In genomic region chrX:107753186-107753585, GRCh38 we compare ENCODE assay signal across 29 cellular contexts. TPM values are rescaled to one million over a fixed set of nuclear protein-coding genes. Genes with fewer than 3 reads are reported as not detected.
DNase-seq lines count a peak whose midpoint lies in the region; ATAC-seq, FAIRE-seq and TF ChIP-seq lines count a peak whose summit lies in the region.
"Had no signal": no experiment of that assay in that cellular context is flagged by ENCODE, and none has a peak within 500 bp of the region (broad histone marks: within the 10 kb centered on the region; RNA-seq: fewer than 3 reads in every experiment).

No MANE protein-coding gene starts in this region.

- H3K79me2 ChIP-seq in HepG2 (ENCODE audit: insufficient read depth, low read length), result no peaks in the 10 kb centered on the region

- DNase-seq in right lobe of liver, result no peak
- no peak for DNase-seq in HepG2 (ENCODE audit: low spot score)
- DNase-seq in adrenal gland, result peak in 4 of 7 donors; percentile 37 to 60 (median 50)
- no peak for DNase-seq in heart right ventricle
- no peak for DNase-seq in activated CD4-positive, alpha-beta T cell treated with anti-CD3 and anti-CD28 coated beads, Interleukin-2, amount 50 U/mL, for 48 hours
- no peak for DNase-seq in COR-L47 (lab: John Stamatoyannopoulos, UW)
- DNase-seq in stimulated activated CD4-positive, alpha-beta T cell treated with anti-CD3 and anti-CD28 coated beads, Interleukin-2, amount 100 ng/mL, for 24 hours, result no peak
- DNase-seq: activated CD4-positive, alpha-beta T cell treated with anti-CD3 and anti-CD28 coated beads, Interleukin-2, amount 50 U/mL, for 1 hour; activated CD8-positive, alpha-beta memory T cell treated with anti-CD3 and anti-CD28 coated beads, Interleukin-2, amount 50 U/mL, for 4 hours; activated gamma-delta T cell treated with Interleukin-2 at 50 U/mL for 16 hours; DND-41; NCI-H1092; NCI-H1930; NCI-H226; NCI-H82; spleen; stimulated activated naive CD8-positive, alpha-beta T cell treated with anti-CD3 and anti-CD28 coated beads, Interleukin-15, amount 100 ng/mL, for 72 hours had no signal

- in situ Hi-C loops in HepG2 (cut with HindIII; ENCODE audit: extremely low pct_ligation_motif_present, low pct_unique_long_range_greater_than_20kb), result no loop called here

- no peaks in the 10 kb centered on the region for H3K36me3 ChIP-seq in right lobe of liver
- H3K36me3 ChIP-seq in HepG2 (replicated peaks in 1 of 2; ENCODE audit: control insufficient read depth in 1 of 2, insufficient read depth in 2 of 2, low read length in 2 of 2), result no peaks in the 10 kb centered on the region
- H3K36me3 ChIP-seq in adrenal gland (replicated peaks in 1 of 2), result no peaks in the 10 kb centered on the region
- no peaks in the 10 kb centered on the region for H3K36me3 ChIP-seq in heart right ventricle
- H3K36me3 ChIP-seq: spleen had no signal

- TF ChIP-seq RAD21 in HepG2 (CRISPR knock-in tag; IDR thresholded peaks at IDR 0.05), result no peak

- H3K9ac ChIP-seq in HepG2 (ENCODE audit: insufficient read depth, low read depth, low read length), result no peak overlapping the region
- H3K9ac ChIP-seq: KMS-11 had no signal

- H2AFZ ChIP-seq in HepG2 (ENCODE audit: low read length), result no peak overlapping the region

- H3K27ac ChIP-seq in right lobe of liver (no peak overlapping the region), HepG2 (ENCODE audit: extremely low read length, insufficient read depth, low read length) (no peak overlapping the region), adrenal gland (peak overlapping the region in 3 of 5 donors; percentile 3 to 67 (median 22)), heart right ventricle (peak overlapping the region in 6 of 10 donors; percentile 35 to 79 (median 66))
- H3K27ac ChIP-seq: KMS-11, SK-N-MC, spleen, VCaP had no signal

- TF ChIP-seq EP300 in HepG2 (IDR thresholded peaks at IDR 0.05; ENCODE audit: low read depth in 2 of 2, low read length in 2 of 2) (no peak), HepG2 (CRISPR knock-in tag; IDR thresholded peaks at IDR 0.05; ENCODE audit: borderline replicate concordance) (no peak)

- TF ChIP-seq POLR2A in right lobe of liver (IDR thresholded peaks at IDR 0.05) (no peak), HepG2 (IDR thresholded peaks at IDR 0.05; ENCODE audit: insufficient read depth in 1 of 2, low read depth in 2 of 2, low read length in 2 of 2) (no peak), adrenal gland (IDR thresholded peaks at IDR 0.05) (no peak)

- intact Hi-C loops in right lobe of liver (cut with DNase I), result no loop called here
- intact Hi-C loops in HepG2 (cut with micrococcal nuclease; ENCODE audit: unreplicated experiment), result no loop called here
- intact Hi-C loops in adrenal gland (cut with DNase I), result no loop called here
- intact Hi-C loops in heart right ventricle (cut with DNase I), result no loop called here

- TF ChIP-seq CTCF in right lobe of liver (IDR thresholded peaks at IDR 0.05) (no peak), HepG2 (CRISPR knock-in tag; IDR thresholded peaks at IDR 0.05) (no peak), adrenal gland (IDR thresholded peaks at IDR 0.05) (no peak), heart right ventricle (IDR thresholded peaks at IDR 0.05) (no peak)

- H3K27me3 ChIP-seq in right lobe of liver, result no peaks in the 10 kb centered on the region
- H3K27me3 ChIP-seq in HepG2 (ENCODE audit: control insufficient read depth in 1 of 2, insufficient read depth in 2 of 2, low read length in 2 of 2), result no peaks in the 10 kb centered on the region
- no peaks in the 10 kb centered on the region for H3K27me3 ChIP-seq in adrenal gland
- H3K27me3 ChIP-seq in heart right ventricle, result peaks cover 0 to 20% (median 0%) of the 10 kb centered on the region in 7 donors

- FAIRE-seq in HepG2 (lab: Jason Lieb, UNC), result no peak
- FAIRE-seq: GM12878 had no signal

- CTCF ChIA-PET in HepG2 (lab: Yijun Ruan, JAX; ENCODE audit: low intra/inter-chr PET ratio, low total read pairs), result no interaction called here

- BruUV-seq in HepG2 (replicated peaks; lab: Mats Ljungman, UMichigan), result no TSS peak

- H3K4me1 ChIP-seq in right lobe of liver (peaks cover 0 to 6% (median under 1%) of the 10 kb centered on the region in 4 donors), HepG2 (ENCODE audit: insufficient read depth, low read length) (no peaks in the 10 kb centered on the region), adrenal gland (replicated peaks in 1 of 2) (peaks cover 4 to 18% of the 10 kb centered on the region in 2 donors), heart right ventricle (peaks cover 0 to 73% (median 42%) of the 10 kb centered on the region in 9 donors)

- 23% methylated on average over 3 of the region's 4 CpGs for WGBS in right lobe of liver (ENCODE audit: insufficient coverage, low coverage, low lambda C conversion rate, missing lambda C conversion rate)
- 32% methylated on average over 3 of the region's 4 CpGs for WGBS in HepG2 (ENCODE audit: low lambda C conversion rate)
- 38 to 64% (median 56%) methylated on average over 4 of the region's 4 CpGs for WGBS in adrenal gland, 4 donors
- 42 to 47% methylated on average over 4 of the region's 4 CpGs for WGBS in heart right ventricle, 2 donors

- H4K20me1 ChIP-seq in HepG2 (ENCODE audit: insufficient read depth, low read length), result no peaks in the 10 kb centered on the region

- ATAC-seq in right lobe of liver (peak in 3 of 4 donors; percentile 6 to 41 (median 40)), HepG2 (no peak), heart right ventricle (peak in 5 of 8 donors; percentile 12 to 53 (median 32)), GM21723 (IDR thresholded peaks at IDR 0.05; ENCODE audit: unreplicated experiment) (no peak)
- ATAC-seq: GM12878; Panc1; stimulated activated naive CD8-positive, alpha-beta T cell treated with anti-CD3 and anti-CD28 coated beads, Interleukin-15, amount 100 ng/mL, for 72 hours had no signal

- H3K4me2 ChIP-seq in HepG2 (ENCODE audit: low read depth, low read length), result no peak overlapping the region
- H3K4me2 ChIP-seq: KMS-11 had no signal

- POLR2A ChIA-PET in HepG2 (lab: Yijun Ruan, JAX), result no interaction called here

- H3K9me3 ChIP-seq in right lobe of liver, result no peaks in the 10 kb centered on the region
- H3K9me3 ChIP-seq in HepG2 (ENCODE audit: low read length), result no peaks in the 10 kb centered on the region
- H3K9me3 ChIP-seq in adrenal gland (replicated peaks in 1 of 3), result no peaks in the 10 kb centered on the region
- no peaks in the 10 kb centered on the region for H3K9me3 ChIP-seq in heart right ventricle
- H3K9me3 ChIP-seq: spleen had no signal

- H3K4me3 ChIP-seq in right lobe of liver, result no peak overlapping the region
- H3K4me3 ChIP-seq in HepG2 (replicated peaks in 1 of 3; ENCODE audit: insufficient read depth in 1 of 3, low read depth in 2 of 3, low read length in 3 of 3), result no peak overlapping the region
- no peak overlapping the region for H3K4me3 ChIP-seq in adrenal gland
- no peak overlapping the region for H3K4me3 ChIP-seq in heart right ventricle
- H3K4me3 ChIP-seq: GM12878, lung, SK-N-MC, spleen had no signal

RNA-seq across cellular contexts. Expression of gene TSC22D3, which starts 22.4 kb away (rescaled TPM):
- total RNA-seq in right lobe of liver (100 to 1,000 TPM in 2 of 6 experiments, 10 to 100 TPM in 3, 1 to 10 TPM in 1; 7.4 to 118 (median 60.3) TPM), HepG2 (2016; rRNA removed; fragmentation: Illumina TruSeq; extraction: Trizol) (0.42 and 0.82 TPM in 2 replicates), adrenal gland (100 to 1,000 TPM; 191 to 474 (median 379) TPM), heart right ventricle (10 to 100 TPM; 26.3 to 88.2 (median 36.0) TPM)
- 0.20 and 0.26 TPM in 2 replicates for total RNA-seq in HepG2 (2016; cell fraction: cytosol; rRNA removed; fragmentation: Illumina TruSeq; extraction: Trizol; ENCODE audit: low read depth)
- 0.88 and 1.1 TPM in 2 replicates for total RNA-seq in HepG2 (2016; cell fraction: insoluble cytoplasmic fraction; rRNA removed; fragmentation: Illumina TruSeq; extraction: Trizol)
- 0.87 and 1.00 TPM in 2 replicates for total RNA-seq in HepG2 (2016; cell fraction: membrane; rRNA removed; fragmentation: Illumina TruSeq; extraction: Trizol)
- total RNA-seq in HepG2 (2016; cell fraction: nucleus; rRNA removed; fragmentation: Illumina TruSeq; extraction: Trizol), result 0.96 and 1.3 TPM in 2 replicates
- polyA plus RNA-seq in HepG2 (2011; rRNA removed) (1.5 and 1.9 TPM in 2 replicates), adrenal gland (100 to 1,000 TPM; 132 to 226 (median 146) TPM), heart right ventricle (100 to 1,000 TPM in 1 of 2 donors, 10 to 100 TPM in 1; 70.7 to 153 TPM)
- 1.5 and 2.0 TPM in 2 replicates for polyA plus RNA-seq in HepG2 (2011; cell fraction: cytosol; rRNA removed)
- 2.1 and 3.0 TPM in 2 replicates for polyA plus RNA-seq in HepG2 (2011; cell fraction: nucleus; rRNA removed)
- 0.66 and 5.9 TPM in 2 replicates for polyA plus RNA-seq in HepG2 (2012)
- 0.26 and 0.36 TPM in 2 replicates for polyA plus RNA-seq in HepG2 (2016; cell fraction: cytosol; fragmentation: Illumina TruSeq; extraction: Trizol; ENCODE audit: low read depth)
- 0.88 and 1.0 TPM in 2 replicates for polyA plus RNA-seq in HepG2 (2016; cell fraction: insoluble cytoplasmic fraction; fragmentation: Illumina TruSeq; extraction: Trizol; ENCODE audit: low read depth)
- 0.31 and 0.46 TPM in 2 replicates for polyA plus RNA-seq in HepG2 (2016; cell fraction: membrane; fragmentation: Illumina TruSeq; extraction: Trizol; ENCODE audit: low read depth)
- polyA plus RNA-seq in HepG2 (2016; cell fraction: nucleus; fragmentation: Illumina TruSeq; extraction: Trizol; ENCODE audit: insufficient read depth, low read depth), result 0.88 and 0.94 TPM in 2 replicates
- 0.92 and 43.9 TPM in 2 replicates for polyA minus RNA-seq in HepG2 (2011; rRNA and poly(A)+ RNA removed; ENCODE audit: low replicate concordance)
- polyA minus RNA-seq in HepG2 (2011; cell fraction: cytosol; rRNA and poly(A)+ RNA removed), result 2.8 and 3.3 TPM in 2 replicates
- 3.6 and 5.1 TPM in 2 replicates for polyA minus RNA-seq in HepG2 (2011; cell fraction: nucleus; rRNA and poly(A)+ RNA removed)

RNA-seq across cellular contexts. Expression of gene NCBP2L, which starts 24.3 kb away (rescaled TPM):
- total RNA-seq in right lobe of liver (not detected), HepG2 (2016; rRNA removed; fragmentation: Illumina TruSeq; extraction: Trizol) (not detected in 2 replicates), adrenal gland (1 to 10 TPM in 6 of 8 donors, under 1 TPM in 2; 0.26 to 3.5 (median 1.3) TPM), heart right ventricle (under 1 TPM in 1 of 10 donors, not detected in 9; 0.45 TPM)
- not detected in 2 replicates for total RNA-seq in HepG2 (2016; cell fraction: cytosol; rRNA removed; fragmentation: Illumina TruSeq; extraction: Trizol; ENCODE audit: low read depth)
- not detected in 2 replicates for total RNA-seq in HepG2 (2016; cell fraction: insoluble cytoplasmic fraction; rRNA removed; fragmentation: Illumina TruSeq; extraction: Trizol)
- total RNA-seq in HepG2 (2016; cell fraction: membrane; rRNA removed; fragmentation: Illumina TruSeq; extraction: Trizol), result not detected in 2 replicates
- total RNA-seq in HepG2 (2016; cell fraction: nucleus; rRNA removed; fragmentation: Illumina TruSeq; extraction: Trizol), result not detected in 2 replicates
- polyA plus RNA-seq in HepG2 (2011; rRNA removed) (not detected in 2 replicates), adrenal gland (1 to 10 TPM in 1 of 3 donors, under 1 TPM in 2; 0.40 to 2.3 (median 0.91) TPM), heart right ventricle (under 1 TPM in 1 of 2 donors, not detected in 1; 0.01 TPM)
- polyA plus RNA-seq in HepG2 (2011; cell fraction: cytosol; rRNA removed), result not detected in 2 replicates
- polyA plus RNA-seq in HepG2 (2011; cell fraction: nucleus; rRNA removed), result not detected in 2 replicates
- not detected in 2 replicates for polyA plus RNA-seq in HepG2 (2012)
- not detected in 2 replicates for polyA plus RNA-seq in HepG2 (2016; cell fraction: cytosol; fragmentation: Illumina TruSeq; extraction: Trizol; ENCODE audit: low read depth)
- polyA plus RNA-seq in HepG2 (2016; cell fraction: insoluble cytoplasmic fraction; fragmentation: Illumina TruSeq; extraction: Trizol; ENCODE audit: low read depth), result not detected in 2 replicates
- not detected in 2 replicates for polyA plus RNA-seq in HepG2 (2016; cell fraction: membrane; fragmentation: Illumina TruSeq; extraction: Trizol; ENCODE audit: low read depth)
- polyA plus RNA-seq in HepG2 (2016; cell fraction: nucleus; fragmentation: Illumina TruSeq; extraction: Trizol; ENCODE audit: insufficient read depth, low read depth), result not detected in 2 replicates
- not detected in 2 replicates for polyA minus RNA-seq in HepG2 (2011; rRNA and poly(A)+ RNA removed; ENCODE audit: low replicate concordance)
- not detected in 2 replicates for polyA minus RNA-seq in HepG2 (2011; cell fraction: cytosol; rRNA and poly(A)+ RNA removed)
- polyA minus RNA-seq in HepG2 (2011; cell fraction: nucleus; rRNA and poly(A)+ RNA removed), result not detected in 2 replicates
- total RNA-seq: A673; dermis microvascular lymphatic vessel endothelial cell; GM12878; HT-29; spleen; T-helper 2 cell treated with Interferon-gamma antibody and Interleukin-4, amounts not matched to agents 100 ng/mL and 5 ng/mL, for 36 hours had no signal
- polyA plus RNA-seq: BJ, GM12878 had no signal

Comparison
In these comparisons a context has a peak if more than half of its experiments do, and no peak if none do; other contexts are left out.
1. ATAC-seq: peak in right lobe of liver (3 of 4) and heart right ventricle (5 of 8); none in HepG2 (single experiment) and GM21723 (single experiment).
2. DNase-seq: peak in adrenal gland (4 of 7); none in right lobe of liver (0 of 3), HepG2 (single experiment), heart right ventricle (0 of 2), activated CD4-positive, alpha-beta T cell treated with anti-CD3 and anti-CD28 coated beads, Interleukin-2, amount 50 U/mL, for 48 hours (0 of 2), COR-L47 (single experiment) and stimulated activated CD4-positive, alpha-beta T cell treated with anti-CD3 and anti-CD28 coated beads, Interleukin-2, amount 100 ng/mL, for 24 hours (0 of 2).
3. H3K27ac ChIP-seq: peak in adrenal gland (3 of 5) and heart right ventricle (6 of 10); none in right lobe of liver (0 of 3) and HepG2 (single experiment).